Comparison of ENCODE assay signal across 8 cellular contexts in the genomic region with DNA sequence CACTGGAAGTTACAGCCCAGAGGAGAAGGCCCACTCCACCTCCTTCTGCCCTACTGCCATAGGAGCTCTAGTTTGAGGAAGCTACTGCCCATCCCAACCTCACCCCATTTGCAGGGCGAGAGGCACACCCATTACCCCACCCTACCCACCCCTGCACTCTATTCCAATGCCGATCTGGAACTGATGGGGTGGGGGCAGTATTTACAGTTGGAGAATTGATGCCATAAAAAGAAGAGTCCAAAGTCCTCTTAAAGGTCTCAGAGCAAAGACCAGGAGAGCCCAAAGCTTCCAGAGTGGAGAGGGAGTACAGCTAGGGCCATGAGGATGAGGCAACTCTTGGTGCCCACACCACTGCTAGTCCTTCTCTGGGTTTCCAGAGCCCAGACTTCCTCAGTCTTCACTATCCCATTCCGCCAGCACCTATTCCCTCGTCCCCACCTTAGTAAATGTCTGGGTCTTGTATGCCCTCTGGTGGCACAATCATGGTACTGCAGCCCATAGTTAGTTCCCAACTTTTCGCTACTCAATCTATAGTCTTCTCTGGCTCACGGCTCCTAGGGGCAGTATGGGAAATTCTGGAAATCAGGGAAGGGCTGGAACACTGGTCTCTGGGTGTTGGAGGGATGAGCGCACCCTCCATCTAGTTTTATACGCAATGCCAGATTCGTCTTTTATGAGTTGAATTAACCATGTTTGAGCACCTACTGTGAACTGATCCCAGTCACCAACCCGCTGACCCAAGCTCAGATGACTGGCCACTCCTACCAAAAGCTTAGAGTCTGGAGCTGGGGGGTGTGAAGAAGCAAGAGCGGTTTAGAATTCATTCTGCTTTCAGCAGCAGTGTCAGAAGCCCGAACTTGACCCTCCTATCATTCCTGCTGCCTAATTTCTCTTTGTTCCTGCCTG. TPM values are rescaled to one million over a fixed set of nuclear protein-coding genes. Genes with fewer than 3 reads are reported as not detected.
DNase-seq lines count a peak whose midpoint lies in the region; ATAC-seq, FAIRE-seq and TF ChIP-seq lines count a peak whose summit lies in the region.

No MANE protein-coding gene starts in this region.

- H3K4me1 Mint-ChIP-seq in activated T-helper 17 cell treated with anti-CD3 and anti-CD28 coated beads, Interleukin-2, amount 50 U/mL, for 72 hours: no peaks in the 10 kb centered on the region
- peaks cover 13% of the 10 kb centered on the region for H3K4me1 Mint-ChIP-seq in neural crest cell

- BruUV-seq in PC-9 (replicated peaks; lab: Mats Ljungman, UMichigan): no TSS peak

- POLR2A ChIA-PET in PC-9 (lab: Charles Lee; ENCODE audit: unreplicated experiment): interaction anchor here (0.6 kb wide), 1 partner anchor 285 kb away, joined by 5 read pairs; no protein-coding TSS in a partner anchor

- H2AFZ ChIP-seq in KMS-11 (ENCODE audit: low read depth) (peak overlapping the region; percentile 44; the same call in 1 of the 2 replicates), PC-9 (0 out of 2 replicates have a peak overlapping the region, but pooled peaks have one; percentile 69)

- H3K4me3 ChIP-seq in KMS-11 (IDR thresholded peaks at IDR 0.05; ENCODE audit: insufficient read depth, low read depth, low read length) (no peak overlapping the region), PC-9 (no peak overlapping the region), fibroblast of pulmonary artery (replicated peaks; ENCODE audit: low read depth, low read length) (no peak overlapping the region)

- ATAC-seq in activated T-helper 17 cell treated with anti-CD3 and anti-CD28 coated beads, Interleukin-2, amount 50 U/mL, for 72 hours (replicated peaks): peak; percentile 73
- no peak for ATAC-seq in HG02884 (IDR thresholded peaks at IDR 0.05; ENCODE audit: unreplicated experiment)

- no peak overlapping the region for H3K27ac Mint-ChIP-seq in activated T-helper 17 cell treated with anti-CD3 and anti-CD28 coated beads, Interleukin-2, amount 50 U/mL, for 72 hours
- H3K27ac Mint-ChIP-seq in neural crest cell (ENCODE audit: unreplicated experiment): no peak overlapping the region

- no peaks in the 10 kb centered on the region for H3K27me3 ChIP-seq in KMS-11 (ENCODE audit: insufficient read depth, low read depth)
- H3K27me3 ChIP-seq in PC-9 (ENCODE audit: insufficient read depth, low read depth): no peaks in the 10 kb centered on the region

- H3K4me3 Mint-ChIP-seq in activated T-helper 17 cell treated with anti-CD3 and anti-CD28 coated beads, Interleukin-2, amount 50 U/mL, for 72 hours: no peak overlapping the region
- peak overlapping the region; percentile 62 for H3K4me3 Mint-ChIP-seq in neural crest cell

- H3K27me3 Mint-ChIP-seq in activated T-helper 17 cell treated with anti-CD3 and anti-CD28 coated beads, Interleukin-2, amount 50 U/mL, for 72 hours: peaks cover 4% of the 10 kb centered on the region
- H3K27me3 Mint-ChIP-seq in neural crest cell (ENCODE audit: low read depth): no peaks in the 10 kb centered on the region

- no peaks in the 10 kb centered on the region for H3K36me3 Mint-ChIP-seq in activated T-helper 17 cell treated with anti-CD3 and anti-CD28 coated beads, Interleukin-2, amount 50 U/mL, for 72 hours (ENCODE audit: low read depth)
- no peaks in the 10 kb centered on the region for H3K36me3 Mint-ChIP-seq in neural crest cell (ENCODE audit: low read depth)

- no peaks in the 10 kb centered on the region for H4K20me1 ChIP-seq in KMS-11 (ENCODE audit: insufficient read depth)
- no peaks in the 10 kb centered on the region for H4K20me1 ChIP-seq in PC-9 (ENCODE audit: insufficient read depth)

- DNase-seq in PC-9 (peak; percentile 57 to 67), fibroblast of pulmonary artery (ENCODE audit: low read depth) (peak; percentile 88), neural crest cell (ENCODE audit: low read depth, low spot score) (peak; percentile 75), ureter (ENCODE audit: low spot score) (peak; percentile 77)

- TF ChIP-seq CTCF in KMS-11 (conservative IDR thresholded peaks at IDR 0.05; ENCODE audit: low read depth, low read length) (peak; percentile 99), PC-9 (conservative IDR thresholded peaks at IDR 0.05) (peak; percentile 99), fibroblast of pulmonary artery (IDR thresholded peaks at IDR 0.05; ENCODE audit: low read length, missing control alignments) (peak; percentile 97), neural crest cell (conservative IDR thresholded peaks at IDR 0.05) (peak; percentile 94)

- peak overlapping the region; percentile 26; the same call in 1 of the 2 replicates for H3K4me2 ChIP-seq in KMS-11
- H3K4me2 ChIP-seq in PC-9: peak overlapping the region; percentile 58

- no peak overlapping the region for H3K9ac ChIP-seq in KMS-11

- no peaks in the 10 kb centered on the region for H3K9me2 ChIP-seq in PC-9 (ENCODE audit: insufficient read depth)

- intact Hi-C loops in PC-9 (cut with micrococcal nuclease; ENCODE audit: unreplicated experiment): loop anchor here (1.0 to 5.0 kb wide), 3 partner anchors 43 to 254 kb away; partner anchors contain the start of gene KANSL2

- H3K27ac ChIP-seq in KMS-11 (no peak overlapping the region), PC-9 (peak overlapping the region; percentile 78)

- H3K9me3 ChIP-seq in PC-9 (ENCODE audit: insufficient read depth, low read depth): no peaks in the 10 kb centered on the region

- peak; percentile 94 for FAIRE-seq in G401.6 (lab: Jason Lieb, UNC)

- no peaks in the 10 kb centered on the region for H3K79me2 ChIP-seq in KMS-11 (ENCODE audit: insufficient read depth, low read depth)
- H3K79me2 ChIP-seq in PC-9 (ENCODE audit: low read depth): no peaks in the 10 kb centered on the region

- H3K36me3 ChIP-seq in KMS-11 (ENCODE audit: insufficient read depth) (no peaks in the 10 kb centered on the region), PC-9 (ENCODE audit: low read depth) (no peaks in the 10 kb centered on the region)

- no peaks in the 10 kb centered on the region for H3K9me3 Mint-ChIP-seq in activated T-helper 17 cell treated with anti-CD3 and anti-CD28 coated beads, Interleukin-2, amount 50 U/mL, for 72 hours
- no peaks in the 10 kb centered on the region for H3K9me3 Mint-ChIP-seq in neural crest cell

- H3K4me1 ChIP-seq in KMS-11 (ENCODE audit: low read depth, poor library complexity, severe bottlenecking): no peaks in the 10 kb centered on the region
- H3K4me1 ChIP-seq in PC-9 (replicated peaks; ENCODE audit: insufficient read depth): peaks cover 21% of the 10 kb centered on the region

- CTCF ChIA-PET in PC-9 (lab: Charles Lee): interaction anchor here (1.6 to 3.4 kb wide), 3 partner anchors 19 to 43 kb away, joined by 5 to 35 read pairs (median 14); no protein-coding TSS in a partner anchor

- H3F3A ChIP-seq in PC-9 (ENCODE audit: insufficient read depth, low read depth): peaks cover 27% of the 10 kb centered on the region

RNA-seq across cellular contexts. Expression of gene ADCY6, which starts 6.9 kb away (rescaled TPM):
- total RNA-seq in PC-9 (2021) (48.3 and 61.9 TPM in 2 replicates), neural crest cell (79.5 and 81.0 TPM in 2 replicates), ureter (98.0 TPM)
- under 1 TPM in 1 of 2 donors, not detected in 1; 0.24 TPM for total RNA-seq in activated T-helper 17 cell treated with anti-CD3 and anti-CD28 coated beads, Interleukin-2, amount 50 U/mL, for 72 hours

RNA-seq across cellular contexts. Expression of gene CACNB3, which starts 22.5 kb away (rescaled TPM):
- total RNA-seq in PC-9 (2021): 35.4 TPM in 2 replicates
- total RNA-seq in activated T-helper 17 cell treated with anti-CD3 and anti-CD28 coated beads, Interleukin-2, amount 50 U/mL, for 72 hours: 10 to 100 TPM in 1 of 2 donors, 1 to 10 TPM in 1; 5.9 to 17.7 TPM
- 57.4 and 59.7 TPM in 2 replicates for total RNA-seq in neural crest cell
- 59.7 TPM for total RNA-seq in ureter

RNA-seq across cellular contexts. Expression of gene DDX23, which starts 56.2 kb away (rescaled TPM):
- total RNA-seq in PC-9 (2021): 91.4 and 108 TPM in 2 replicates
- total RNA-seq in activated T-helper 17 cell treated with anti-CD3 and anti-CD28 coated beads, Interleukin-2, amount 50 U/mL, for 72 hours: 100 to 1,000 TPM in 1 of 2 donors, 10 to 100 TPM in 1; 81.4 to 122 TPM
- total RNA-seq in neural crest cell: 119 and 124 TPM in 2 replicates
- 71.7 TPM for total RNA-seq in ureter

Comparison
In these comparisons a context has a peak if more than half of its experiments do, and no peak if none do; other contexts are left out.
1. RNA of gene ADCY6, which starts 6.9 kb away (total RNA-seq): 98.0 TPM in ureter (single experiment), 79.5 to 81.0 TPM in neural crest cell and 48.3 to 61.9 TPM in PC-9; 0.24 TPM in activated T-helper 17 cell treated with anti-CD3 and anti-CD28 coated beads, Interleukin-2, amount 50 U/mL, for 72 hours; every median in the first group is over 10 times any median in the second.
2. Peak in every context shown above with its lines, with median percentiles within 50 percentile points of each other: CTCF ChIP-seq and DNase-seq.